Comparison of ENCODE assay signal across 18 cellular contexts in genomic region chr10:26843736-26844135, GRCh38. TPM values are rescaled to one million over a fixed set of nuclear protein-coding genes. Genes with fewer than 3 reads are reported as not detected.
DNase-seq lines count a peak whose midpoint lies in the region; ATAC-seq and TF ChIP-seq lines count a peak whose summit lies in the region.
"Had no signal": no experiment of that assay in that cellular context is flagged by ENCODE, and none has a peak within 500 bp of the region (broad histone marks: within the 10 kb centered on the region; RNA-seq: fewer than 3 reads in every experiment).

No MANE protein-coding gene starts in this region.

- no peaks in the 10 kb centered on the region for H3K36me3 ChIP-seq in breast epithelium
- H3K36me3 ChIP-seq: colonic mucosa, HAP-1, WERI-Rb-1 had no signal

- DNase-seq in MCF 10A (ENCODE audit: unreplicated experiment) (no peak), breast epithelium (ENCODE audit: low spot score in 2 of 2) (no peak), T-helper 17 cell (no peak), immature natural killer cell (no peak), inferior parietal cortex (ENCODE audit: extremely low spot score) (no peak), NCI-H146 treated with DMSO at 0.1 percent for 48 hours (lab: John Stamatoyannopoulos, UW; ENCODE audit: unreplicated experiment) (no peak), MV-4-11 (lab: John Stamatoyannopoulos, UW) (no peak), cerebellum (ENCODE audit: low spot score) (no peak)
- DNase-seq: activated CD4-positive, alpha-beta memory T cell treated with anti-CD3 and anti-CD28 coated beads, Interleukin-2, amount 10 ng/mL, durations not matched to agents 7 days and 5 days; activated naive CD8-positive, alpha-beta T cell treated with anti-CD3 and anti-CD28 coated beads, Interleukin-2, amount 10 ng/mL, durations not matched to agents 7 days and 5 days; activated T-cell treated with anti-CD3 and anti-CD28 coated beads, Interleukin-2, amount 50 U/mL, for 4 hours; colonic mucosa; NCI-H146; NCI-H524; nephron progenitor cell; WERI-Rb-1 had no signal

- CTCF ChIA-PET in MCF 10A (lab: Yijun Ruan, JAX) = interaction anchor here (0.6 kb wide), 2 partner anchors 14 to 1144 kb away, joined by 3 read pairs; no protein-coding TSS in a partner anchor

- H3K9me3 ChIP-seq in breast epithelium (no peaks in the 10 kb centered on the region), T-helper 17 cell (ENCODE audit: control insufficient read depth, low read length, poor library complexity, severe bottlenecking) (no peaks in the 10 kb centered on the region)
- H3K9me3 ChIP-seq: colonic mucosa had no signal

- H3K27me3 ChIP-seq in breast epithelium = no peaks in the 10 kb centered on the region
- H3K27me3 ChIP-seq: colonic mucosa had no signal

- H3K4me1 Mint-ChIP-seq in MCF 10A (ENCODE audit: insufficient read depth, unreplicated experiment) = peaks cover 29% of the 10 kb centered on the region
- peaks cover 53% of the 10 kb centered on the region for H3K4me1 Mint-ChIP-seq in T-helper 17 cell
- peaks cover 83 to 94% of the 10 kb centered on the region in 2 donors for H3K4me1 Mint-ChIP-seq in immature natural killer cell

- no peak overlapping the region for H3K27ac ChIP-seq in breast epithelium
- H3K27ac ChIP-seq: colonic mucosa, WERI-Rb-1 had no signal

- intact Hi-C loops in MCF 10A (cut with micrococcal nuclease) = no loop called here
- intact Hi-C loops in breast epithelium (cut with DNase I; ENCODE audit: low total_unique reads) = no loop called here

- no peak overlapping the region for H3K4me3 ChIP-seq in breast epithelium
- H3K4me3 ChIP-seq: colonic mucosa, HAP-1 had no signal

- no peaks in the 10 kb centered on the region for H3K27me3 Mint-ChIP-seq in MCF 10A (ENCODE audit: insufficient read depth, unreplicated experiment)
- no peaks in the 10 kb centered on the region for H3K27me3 Mint-ChIP-seq in T-helper 17 cell
- peaks cover 0 to 2% (median 0%) of the 10 kb centered on the region in 3 donors for H3K27me3 Mint-ChIP-seq in immature natural killer cell (ENCODE audit: low read depth in 3 of 3)
- H3K27me3 Mint-ChIP-seq: activated CD4-positive, alpha-beta memory T cell treated with anti-CD3 and anti-CD28 coated beads, Interleukin-2, amount 10 ng/mL, durations not matched to agents 7 days and 5 days; activated naive CD8-positive, alpha-beta T cell treated with anti-CD3 and anti-CD28 coated beads, Interleukin-2, amount 10 ng/mL, durations not matched to agents 7 days and 5 days; IgD-negative memory B cell had no signal

- H3K4me3 Mint-ChIP-seq in MCF 10A (ENCODE audit: unreplicated experiment) = no peak overlapping the region
- peak overlapping the region; percentile 4 for H3K4me3 Mint-ChIP-seq in T-helper 17 cell
- H3K4me3 Mint-ChIP-seq in immature natural killer cell = peak overlapping the region in 4 of 5 donors; percentile 27 to 61 (median 32)
- H3K4me3 Mint-ChIP-seq: activated CD4-positive, alpha-beta memory T cell treated with anti-CD3 and anti-CD28 coated beads, Interleukin-2, amount 10 ng/mL, durations not matched to agents 7 days and 5 days; activated naive CD8-positive, alpha-beta T cell treated with anti-CD3 and anti-CD28 coated beads, Interleukin-2, amount 10 ng/mL, durations not matched to agents 7 days and 5 days; activated T-cell treated with anti-CD3 and anti-CD28 coated beads, Interleukin-2, amount 50 U/mL, for 4 hours; nephron progenitor cell had no signal

- peak overlapping the region; percentile 39 for H3K27ac Mint-ChIP-seq in MCF 10A (ENCODE audit: low read depth, unreplicated experiment)
- H3K27ac Mint-ChIP-seq in T-helper 17 cell = peak overlapping the region; percentile 79
- H3K27ac Mint-ChIP-seq in immature natural killer cell = peak overlapping the region; percentile 13 to 88 (median 64)
- H3K27ac Mint-ChIP-seq: activated CD4-positive, alpha-beta memory T cell treated with anti-CD3 and anti-CD28 coated beads, Interleukin-2, amount 10 ng/mL, durations not matched to agents 7 days and 5 days; activated naive CD8-positive, alpha-beta T cell treated with anti-CD3 and anti-CD28 coated beads, Interleukin-2, amount 10 ng/mL, durations not matched to agents 7 days and 5 days had no signal

- no peaks in the 10 kb centered on the region for H3K4me1 ChIP-seq in breast epithelium
- H3K4me1 ChIP-seq: colonic mucosa, HAP-1 had no signal

- no peak for ATAC-seq in T-helper 17 cell

- H3K36me3 Mint-ChIP-seq in MCF 10A (ENCODE audit: insufficient read depth, unreplicated experiment) (peaks cover 13% of the 10 kb centered on the region), T-helper 17 cell (ENCODE audit: low read depth) (peaks cover 2% of the 10 kb centered on the region), immature natural killer cell (peaks cover 0 to 4% (median 4%) of the 10 kb centered on the region in 3 donors)
- H3K36me3 Mint-ChIP-seq: IgD-negative memory B cell had no signal

- H3K9me3 Mint-ChIP-seq in MCF 10A (ENCODE audit: unreplicated experiment) (no peaks in the 10 kb centered on the region), immature natural killer cell (no peaks in the 10 kb centered on the region)
- H3K9me3 Mint-ChIP-seq: activated naive CD8-positive, alpha-beta T cell treated with anti-CD3 and anti-CD28 coated beads, Interleukin-2, amount 10 ng/mL, durations not matched to agents 7 days and 5 days; activated T-cell treated with anti-CD3 and anti-CD28 coated beads, Interleukin-2, amount 50 U/mL, for 4 hours; IgD-negative memory B cell had no signal

- TF ChIP-seq CTCF in MCF 10A (IDR thresholded peaks at IDR 0.05; ENCODE audit: unreplicated experiment) (no peak), breast epithelium (IDR thresholded peaks at IDR 0.05) (no peak)

- TF ChIP-seq POLR2A in breast epithelium (IDR thresholded peaks at IDR 0.05) = no peak

- BruUV-seq in MCF 10A (replicated peaks; lab: Mats Ljungman, UMichigan) = no TSS peak

- POLR2A ChIA-PET in MCF 10A (lab: Yijun Ruan, JAX) = interaction anchor here (0.5 to 1.3 kb wide), 4 partner anchors 19 to 85 kb away, joined by 3 to 4 read pairs (median 3); no protein-coding TSS in a partner anchor

RNA-seq across cellular contexts. Expression of gene ABI1, which starts 17.0 kb away (rescaled TPM):
- total RNA-seq in MCF 10A (2022) = 43.0 and 53.0 TPM in 2 replicates
- 10 to 100 TPM; 50.5 to 75.7 (median 56.6) TPM for total RNA-seq in breast epithelium
- total RNA-seq in T-helper 17 cell = 10 to 100 TPM; 75.5 to 99.4 TPM
- 10 to 100 TPM; 65.0 to 85.3 (median 84.0) TPM for polyA plus RNA-seq in immature natural killer cell
- 54.4 TPM for total RNA-seq in cerebellum
